18 cellular contexts compared by ENCODE assay signal in the genomic region with DNA sequence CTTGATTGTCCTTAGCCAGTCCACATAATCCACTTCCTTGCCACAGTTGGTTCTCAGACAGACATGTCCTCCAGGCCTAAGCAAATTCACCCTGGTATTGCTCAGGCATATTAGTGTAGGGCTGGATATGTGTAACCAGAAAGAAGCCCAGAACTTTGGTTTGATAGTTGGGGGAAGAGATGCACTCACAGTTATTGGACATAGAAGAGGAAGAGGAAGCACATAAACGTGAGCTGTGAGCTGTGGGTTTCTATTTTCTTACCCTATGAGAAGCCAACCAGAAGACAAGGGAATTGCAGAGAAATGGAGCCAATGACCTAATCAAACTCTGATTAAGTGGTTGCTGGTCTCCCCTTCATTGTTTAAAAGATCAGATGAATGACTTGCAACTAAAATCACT. TPM values are rescaled to one million over a fixed set of nuclear protein-coding genes. Genes with fewer than 3 reads are reported as not detected.
DNase-seq lines count a peak whose midpoint lies in the region; ATAC-seq and TF ChIP-seq lines count a peak whose summit lies in the region.
"Had no signal": no experiment of that assay in that cellular context is flagged by ENCODE, and none has a peak within 500 bp of the region (broad histone marks: within the 10 kb centered on the region; RNA-seq: fewer than 3 reads in every experiment).

No MANE protein-coding gene starts in this region.

- TF ChIP-seq EP300 in upper lobe of left lung (IDR thresholded peaks at IDR 0.05): no peak

- H3K4me3 Mint-ChIP-seq in activated CD8-positive, alpha-beta memory T cell treated with anti-CD3 and anti-CD28 coated beads, Interleukin-2, amount 10 ng/mL, durations not matched to agents 7 days and 5 days: no peak overlapping the region
- H3K4me3 Mint-ChIP-seq: effector memory CD8-positive, alpha-beta T cell had no signal

- H3K4me3 ChIP-seq in MM.1S (ENCODE audit: low read length) (no peak overlapping the region), neutrophil (ENCODE audit: low read depth in 1 of 2, low read length in 1 of 2) (no peak overlapping the region), upper lobe of left lung (no peak overlapping the region), heart right ventricle (no peak overlapping the region)
- H3K4me3 ChIP-seq: upper lobe of right lung had no signal

- peak overlapping the region; percentile 20 for H3K27ac Mint-ChIP-seq in activated CD8-positive, alpha-beta memory T cell treated with anti-CD3 and anti-CD28 coated beads, Interleukin-2, amount 10 ng/mL, durations not matched to agents 7 days and 5 days
- H3K27ac Mint-ChIP-seq: effector memory CD8-positive, alpha-beta T cell had no signal

- intact Hi-C loops in heart right ventricle (cut with DNase I): no loop called here

- H3K27me3 Mint-ChIP-seq in activated CD8-positive, alpha-beta memory T cell treated with anti-CD3 and anti-CD28 coated beads, Interleukin-2, amount 10 ng/mL, durations not matched to agents 7 days and 5 days: peaks cover 6% of the 10 kb centered on the region

- H3K79me2 ChIP-seq in MM.1S (ENCODE audit: low read length): no peaks in the 10 kb centered on the region

- CTCF ChIA-PET in activated CD8-positive, alpha-beta memory T cell treated with anti-CD3 and anti-CD28 coated beads, Interleukin-2, amount 10 ng/mL, durations not matched to agents 7 days and 5 days (lab: Charles Lee): interaction anchor here (1.4 kb wide), 2 partner anchors 25 to 273 kb away, joined by 3 to 7 read pairs; no protein-coding TSS in a partner anchor

- peaks cover 39% of the 10 kb centered on the region for H3K4me1 Mint-ChIP-seq in activated CD8-positive, alpha-beta memory T cell treated with anti-CD3 and anti-CD28 coated beads, Interleukin-2, amount 10 ng/mL, durations not matched to agents 7 days and 5 days

- H3K27ac ChIP-seq in MM.1S (ENCODE audit: low read length) (no peak overlapping the region), neutrophil (peak overlapping the region; percentile 81), upper lobe of left lung (no peak overlapping the region), heart right ventricle (peak overlapping the region in 1 of 10 donors; percentile 21)
- H3K27ac ChIP-seq: upper lobe of right lung had no signal

- H3K4me1 ChIP-seq in MM.1S (ENCODE audit: low read length) (peaks cover 27% of the 10 kb centered on the region), neutrophil (ENCODE audit: control insufficient read depth in 1 of 2, insufficient read depth in 1 of 2, low read depth in 1 of 2, low read length in 1 of 2) (peaks cover 17 to 28% of the 10 kb centered on the region in 2 experiments), upper lobe of left lung (peaks cover 0 to 19% (median 0%) of the 10 kb centered on the region in 4 donors), heart right ventricle (peaks cover 0 to 43% (median 4%) of the 10 kb centered on the region in 9 donors)
- H3K4me1 ChIP-seq: upper lobe of right lung had no signal

- no peaks in the 10 kb centered on the region for H4K20me1 ChIP-seq in MM.1S (ENCODE audit: insufficient read depth, low read length)

- H3K36me3 Mint-ChIP-seq in activated CD8-positive, alpha-beta memory T cell treated with anti-CD3 and anti-CD28 coated beads, Interleukin-2, amount 10 ng/mL, durations not matched to agents 7 days and 5 days: peaks cover 12% of the 10 kb centered on the region

- H2AFZ ChIP-seq in MM.1S (ENCODE audit: low read length): 0 out of 2 replicates have a peak overlapping the region, but pooled peaks have one; percentile 10

- H3F3A ChIP-seq in MM.1S (ENCODE audit: insufficient read depth, low read length): peaks cover 3% of the 10 kb centered on the region

- TF ChIP-seq POLR2A in upper lobe of left lung (IDR thresholded peaks at IDR 0.05): no peak

- no peaks in the 10 kb centered on the region for H3K9me2 ChIP-seq in MM.1S (replicated peaks; ENCODE audit: insufficient read depth, low read length)

- WGBS in upper lobe of left lung, 2 donors: 27 to 41% methylated on average over 1 of the region's 1 CpG
- 64 to 68% methylated on average over 1 of the region's 1 CpG for whole genome bisulfite sequencing in heart right ventricle, 2 donors

- TF ChIP-seq CTCF in MM.1S (IDR thresholded peaks at IDR 0.05; ENCODE audit: low read length) (no peak), neutrophil (IDR thresholded peaks at IDR 0.05) (no peak), upper lobe of left lung (IDR thresholded peaks at IDR 0.05) (no peak), heart right ventricle (IDR thresholded peaks at IDR 0.05) (no peak)

- peaks cover 3% of the 10 kb centered on the region for H3K9me3 Mint-ChIP-seq in activated CD8-positive, alpha-beta memory T cell treated with anti-CD3 and anti-CD28 coated beads, Interleukin-2, amount 10 ng/mL, durations not matched to agents 7 days and 5 days (ENCODE audit: low read depth)
- H3K9me3 Mint-ChIP-seq: effector memory CD8-positive, alpha-beta T cell had no signal

- H3K36me3 ChIP-seq in MM.1S (replicated peaks; ENCODE audit: insufficient read depth, low read length) (no peaks in the 10 kb centered on the region), neutrophil (no peaks in the 10 kb centered on the region), upper lobe of left lung (no peaks in the 10 kb centered on the region), heart right ventricle (no peaks in the 10 kb centered on the region)
- H3K36me3 ChIP-seq: upper lobe of right lung had no signal

- H3K9me3 ChIP-seq in MM.1S (replicated peaks; ENCODE audit: insufficient read depth, low read length) (no peaks in the 10 kb centered on the region), neutrophil (no peaks in the 10 kb centered on the region), upper lobe of left lung (no peaks in the 10 kb centered on the region), heart right ventricle (no peaks in the 10 kb centered on the region)
- H3K9me3 ChIP-seq: upper lobe of right lung had no signal

- H3K9ac ChIP-seq in MM.1S (ENCODE audit: low read length): no peak overlapping the region

- no peak for ATAC-seq in activated CD8-positive, alpha-beta memory T cell treated with anti-CD3 and anti-CD28 coated beads, Interleukin-2, amount 10 ng/mL, durations not matched to agents 7 days and 5 days
- ATAC-seq in upper lobe of left lung (ENCODE audit: low FRiP score in 2 of 2) (no peak), heart right ventricle (no peak)
- ATAC-seq: effector memory CD8-positive, alpha-beta T cell; upper lobe of right lung had no signal

- 0 out of 2 replicates have a peak overlapping the region, but pooled peaks have one; percentile 19 for H3K4me2 ChIP-seq in MM.1S (ENCODE audit: low read depth, low read length)

- H3K27me3 ChIP-seq in MM.1S (replicated peaks; ENCODE audit: insufficient read depth, low read length): no peaks in the 10 kb centered on the region
- H3K27me3 ChIP-seq in neutrophil: no peaks in the 10 kb centered on the region
- H3K27me3 ChIP-seq in upper lobe of left lung: no peaks in the 10 kb centered on the region
- H3K27me3 ChIP-seq in heart right ventricle: no peaks in the 10 kb centered on the region
- H3K27me3 ChIP-seq: upper lobe of right lung had no signal

- no peak for DNase-seq in activated CD8-positive, alpha-beta memory T cell treated with anti-CD3 and anti-CD28 coated beads, Interleukin-2, amount 10 ng/mL, durations not matched to agents 7 days and 5 days
- no peak for DNase-seq in activated CD8-positive, alpha-beta memory T cell treated with anti-CD3 and anti-CD28 coated beads, Interleukin-2, amount 50 U/mL, for 48 hours
- DNase-seq in MM.1S (no peak), SKM-1 treated with dmso at 0.1 percent for 144 hours (lab: John Stamatoyannopoulos, UW; ENCODE audit: unreplicated experiment) (peak; percentile 89), C1 segment of cervical spinal cord (lab: John Stamatoyannopoulos, UW) (no peak), upper lobe of left lung (no peak), heart right ventricle (no peak)
- DNase-seq: activated CD4-positive, CD25-positive, alpha-beta regulatory T cell treated with anti-CD3 and anti-CD28 coated beads, Interleukin-2, amount 50 U/mL, for 72 hours; activated gamma-delta T cell treated with Interleukin-2 at 50 U/mL for 16 hours; aorta; DND-41; effector memory CD8-positive, alpha-beta T cell; NCI-H187 treated with DMSO at 0.1 percent for 48 hours; NCI-H446; SHP77 treated with DMSO at 0.1 percent for 48 hours; stimulated activated CD4-positive, alpha-beta T cell treated with anti-CD3 and anti-CD28 coated beads, Interleukin-1b, Interleukin-23, amount 100 ng/mL, for 48 hours; upper lobe of right lung had no signal

RNA-seq across cellular contexts. Expression of a gene that starts 24.3 kb away (rescaled TPM):
- total RNA-seq in activated CD8-positive, alpha-beta memory T cell treated with anti-CD3 and anti-CD28 coated beads, Interleukin-2, amount 10 ng/mL, durations not matched to agents 7 days and 5 days: 10 to 100 TPM in 1 of 2 experiments, 1 to 10 TPM in 1; 9.1 to 11.9 TPM
- total RNA-seq in upper lobe of left lung (10 to 100 TPM; 13.4 to 34.0 (median 18.8) TPM), heart right ventricle (1 to 10 TPM; 4.7 to 7.5 (median 6.2) TPM)
- 1 to 10 TPM; 2.4 to 2.6 TPM for polyA plus RNA-seq in heart right ventricle
